ENCODE assay signal across 8 cellular contexts in genomic region chr4:143375326-143376073, GRCh38. TPM values are rescaled to one million over a fixed set of nuclear protein-coding genes. Genes with fewer than 3 reads are reported as not detected.
DNase-seq lines count a peak whose midpoint lies in the region; ATAC-seq and TF ChIP-seq lines count a peak whose summit lies in the region.

No MANE protein-coding gene starts in this region.

- CTCF ChIA-PET in AG04449 (lab: Yijun Ruan, JAX): interaction anchor here (0.6 to 1.8 kb wide), 12 partner anchors 8 to 174 kb away, joined by 3 to 7 read pairs (median 3); no protein-coding TSS in a partner anchor

- peak; percentile 37 for ATAC-seq in HG02610 (IDR thresholded peaks at IDR 0.05; ENCODE audit: unreplicated experiment)

- DNase-seq in AG04449 (ENCODE audit: low read depth, low spot score) (no peak), GM12865 (ENCODE audit: low read depth) (peak; percentile 74), NCI-H446 treated with DMSO at 0.1 percent for 48 hours (lab: John Stamatoyannopoulos, UW) (peak; percentile 44), epithelial cell of proximal tubule (ENCODE audit: low read depth) (no peak), nucleus accumbens (lab: John Stamatoyannopoulos, UW) (peak in 52 of 56 donors; percentile 6 to 82 (median 56)), ureter (ENCODE audit: low spot score) (no peak), amniotic stem cell (lab: John Stamatoyannopoulos, UW) (no peak)

- H3K4me3 ChIP-seq in AG04449 (ENCODE audit: low read depth, low read length) (no peak overlapping the region), GM12865 (ENCODE audit: low read depth, low read length) (no peak overlapping the region), epithelial cell of proximal tubule (ENCODE audit: low read depth, low read length) (no peak overlapping the region)

- POLR2A ChIA-PET in AG04449 (lab: Yijun Ruan, JAX): no interaction called here

- TF ChIP-seq CTCF in AG04449 (IDR thresholded peaks at IDR 0.05; ENCODE audit: insufficient read depth, low read length, missing control alignments) (peak; percentile 51), GM12865 (IDR thresholded peaks at IDR 0.05; ENCODE audit: insufficient read depth, low read depth, low read length, missing control alignments) (peak; percentile 62), epithelial cell of proximal tubule (conservative IDR thresholded peaks at IDR 0.05; ENCODE audit: low read depth, low read length) (peak; percentile 70)

RNA-seq across cellular contexts. Expression of gene GAB1, which starts 38.8 kb away (rescaled TPM):
- total RNA-seq in epithelial cell of proximal tubule: 5.5 and 12.2 TPM in 2 replicates
- total RNA-seq in ureter: 42.4 TPM

Comparison
In these comparisons a context has a peak if more than half of its experiments do, and no peak if none do; other contexts are left out.
1. DNase-seq: peak in GM12865 (single experiment), NCI-H446 treated with DMSO at 0.1 percent for 48 hours (single experiment) and nucleus accumbens (52 of 56); none in AG04449 (single experiment), epithelial cell of proximal tubule (single experiment), ureter (single experiment) and amniotic stem cell (single experiment).
2. Peak in every context shown above with its lines, with median percentiles within 50 percentile points of each other: CTCF ChIP-seq.